In the genomic region with DNA sequence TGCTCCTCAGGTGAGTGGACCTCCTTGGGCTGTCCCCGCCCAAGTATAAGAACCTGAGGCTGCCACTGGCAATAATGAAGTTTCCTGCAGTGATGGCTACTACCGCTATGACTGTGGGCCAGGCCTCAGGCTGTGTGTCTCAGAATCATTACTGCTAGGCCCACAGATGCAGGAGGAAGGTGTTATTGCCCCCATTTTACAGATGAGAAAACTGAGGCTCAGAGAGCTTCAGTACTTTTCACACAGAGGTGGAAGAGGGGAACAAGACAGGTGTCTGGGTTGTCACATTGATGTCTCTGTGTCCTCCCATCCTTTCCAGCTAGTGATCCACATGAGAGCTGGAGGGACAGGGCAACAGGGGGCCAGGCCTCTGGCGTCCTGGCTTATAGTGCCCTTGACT, we compare ENCODE assay signal across 31 cellular contexts.
"Had no signal": no experiment of that assay in that cellular context is flagged by ENCODE, and none has a peak within 500 bp of the region (broad histone marks: within the 10 kb centered on the region; RNA-seq: fewer than 3 reads in every experiment).

No MANE protein-coding gene starts in this region.

- H3K4me3 ChIP-seq: neural progenitor cell, pancreas, psoas muscle, skin epidermis, smooth muscle cell, spleen, suprapubic skin, testis, tibial artery, transverse colon, upper lobe of right lung, uterus had no signal

- H3K36me3 Mint-ChIP-seq: naive thymus-derived CD4-positive, alpha-beta T cell; natural killer cell; neural progenitor cell; stimulated activated memory B cell treated with anti-CD40 and anti-IgM and Interleukin-4, amounts not matched to agents 10 μg/mL and 1 μg/mL and 100 μg/mL, for 72 hours; type B pancreatic cell had no signal

- H3K4me1 Mint-ChIP-seq: naive thymus-derived CD4-positive, alpha-beta T cell; natural killer cell; stimulated activated memory B cell treated with anti-CD40 and anti-IgM and Interleukin-4, amounts not matched to agents 10 μg/mL and 1 μg/mL and 100 μg/mL, for 72 hours; stimulated activated naive CD8-positive, alpha-beta T cell treated with anti-CD3 and anti-CD28 coated beads, Interleukin-15, amount 100 ng/mL, for 72 hours had no signal

- H3K4me1 ChIP-seq: pancreas, suprapubic skin, transverse colon, uterus had no signal

- FAIRE-seq: pancreas had no signal

- H3K27me3 ChIP-seq: neural progenitor cell, pancreas, suprapubic skin, testis, transverse colon, upper lobe of right lung, uterus had no signal

- H2AFZ ChIP-seq: neural progenitor cell had no signal

- H3K27me3 Mint-ChIP-seq: stimulated activated naive CD8-positive, alpha-beta T cell treated with anti-CD3 and anti-CD28 coated beads, Interleukin-15, amount 100 ng/mL, for 72 hours had no signal

- H3K9ac ChIP-seq: neural progenitor cell had no signal

- ATAC-seq: naive thymus-derived CD4-positive, alpha-beta T cell; natural killer cell; pancreas; psoas muscle; right cardiac atrium; sciatic nerve; stimulated activated memory B cell treated with anti-CD40 and anti-IgM and Interleukin-4, amounts not matched to agents 10 μg/mL and 1 μg/mL and 100 μg/mL, for 72 hours; stimulated activated naive CD8-positive, alpha-beta T cell treated with anti-CD3 and anti-CD28 coated beads, Interleukin-15, amount 100 ng/mL, for 72 hours; stimulated activated naive CD8-positive, alpha-beta T cell treated with anti-CD3 and anti-CD28 coated beads, Interleukin-15, Interleukin-2, amounts not matched to agents 100 U/mL and 50 U/mL, for 24 hours; upper lobe of right lung had no signal

- H3K9me3 ChIP-seq: pancreas, psoas muscle, spleen, suprapubic skin, testis, tibial artery, transverse colon, upper lobe of right lung, uterus had no signal

- DNase-seq: naive thymus-derived CD4-positive, alpha-beta T cell; natural killer cell; occipital lobe; posterior cingulate gyrus; psoas muscle; spleen; stimulated activated CD4-positive, alpha-beta T cell treated with anti-CD3 and anti-CD28 coated beads, Interleukin-12 subunit alpha, Interleukin-12 subunit beta, amount 100 ng/mL, for 4 hours; stimulated activated CD4-positive, alpha-beta T cell treated with anti-CD3 and anti-CD28 coated beads, Interleukin-1b, Interleukin-23, amount 100 ng/mL, for 48 hours; stimulated activated CD4-positive, alpha-beta T cell treated with anti-CD3 and anti-CD28 coated beads, Interleukin-4, amount 100 ng/mL, for 1 hour; stimulated activated CD4-positive, alpha-beta T cell treated with anti-CD3 and anti-CD28 coated beads, Interleukin-4, amount 100 ng/mL, for 4 hours; stimulated activated CD8-positive, alpha-beta memory T cell treated with anti-CD3 and anti-CD28 coated beads, Interleukin-4, amount 100 ng/mL, for 48 hours; stimulated activated naive CD4-positive, alpha-beta T cell; stimulated activated naive CD8-positive, alpha-beta T cell treated with anti-CD3 and anti-CD28 coated beads, Interleukin-15, amount 100 ng/mL, for 72 hours; stimulated activated naive CD8-positive, alpha-beta T cell treated with anti-CD3 and anti-CD28 coated beads, Interleukin-15, Interleukin-2, amounts not matched to agents 100 U/mL and 50 U/mL, for 24 hours; substantia nigra; testis; tibial artery; transverse colon; upper lobe of right lung; uterus had no signal

- H3K36me3 ChIP-seq: neural progenitor cell, pancreas, spleen, suprapubic skin, tibial artery, transverse colon, upper lobe of right lung, uterus had no signal

- H3K4me2 ChIP-seq: neural progenitor cell, smooth muscle cell had no signal

- H3K4me3 Mint-ChIP-seq: naive thymus-derived CD4-positive, alpha-beta T cell; natural killer cell; nephron; neural progenitor cell; stimulated activated memory B cell treated with anti-CD40 and anti-IgM and Interleukin-4, amounts not matched to agents 10 μg/mL and 1 μg/mL and 100 μg/mL, for 72 hours; stimulated activated naive CD8-positive, alpha-beta T cell treated with anti-CD3 and anti-CD28 coated beads, Interleukin-15, amount 100 ng/mL, for 72 hours; type B pancreatic cell had no signal

- H3K27ac ChIP-seq: neural progenitor cell, pancreas, psoas muscle, skin epidermis, spleen, suprapubic skin, testis, tibial artery, transverse colon, upper lobe of right lung, uterus had no signal

- H3K27ac Mint-ChIP-seq: naive thymus-derived CD4-positive, alpha-beta T cell; natural killer cell; nephron; neural progenitor cell; progenitor cell of endocrine pancreas; stimulated activated memory B cell treated with anti-CD40 and anti-IgM and Interleukin-4, amounts not matched to agents 10 μg/mL and 1 μg/mL and 100 μg/mL, for 72 hours; type B pancreatic cell had no signal
